Comparison of ENCODE assay signal across 9 cellular contexts in the genomic region with DNA sequence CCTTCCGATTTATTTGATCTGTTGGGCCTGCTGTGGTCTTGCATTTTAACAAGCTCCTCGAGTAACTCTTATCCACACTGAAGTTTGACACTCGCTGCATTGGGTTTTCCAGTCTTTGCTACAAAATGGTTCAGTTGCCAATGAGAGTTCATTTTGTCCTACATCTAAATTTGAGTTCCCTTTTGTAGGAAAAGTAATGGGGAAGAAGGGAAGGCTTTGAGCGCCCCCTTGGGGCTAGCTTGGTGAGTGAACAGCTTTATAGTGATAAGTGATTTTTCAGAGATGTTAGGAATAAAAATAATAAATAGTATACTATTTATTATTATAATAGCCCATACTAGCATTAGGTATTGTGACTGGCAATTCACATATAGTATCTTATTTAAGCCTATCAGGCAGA.
DNase-seq lines count a peak whose midpoint lies in the region; ATAC-seq and TF ChIP-seq lines count a peak whose summit lies in the region.
"Had no signal": no experiment of that assay in that cellular context is flagged by ENCODE, and none has a peak within 500 bp of the region (broad histone marks: within the 10 kb centered on the region; RNA-seq: fewer than 3 reads in every experiment).

No MANE protein-coding gene starts in this region.

- H3K27me3 Mint-ChIP-seq in chondrocyte (ENCODE audit: low read depth) = peaks cover 21% of the 10 kb centered on the region

- peaks cover 8% of the 10 kb centered on the region for H3K4me1 Mint-ChIP-seq in chondrocyte (ENCODE audit: low read depth)

- peak; percentile 29 for TF ChIP-seq CTCF in GM10266 (IDR thresholded peaks at IDR 0.05; ENCODE audit: control insufficient read depth, insufficient read depth, low read depth, missing control alignments)
- TF ChIP-seq CTCF in WI38 (IDR thresholded peaks at IDR 0.05; ENCODE audit: low read depth, low read length) = peak; percentile 60
- TF ChIP-seq CTCF in chondrocyte (IDR thresholded peaks at IDR 0.05) = peak; percentile 88

- peak; percentile 78 for ATAC-seq in left lobe of liver
- no peak for ATAC-seq in GM21576 (IDR thresholded peaks at IDR 0.05; ENCODE audit: unreplicated experiment)

- DNase-seq in GM10266 (ENCODE audit: extremely low spot score) (no peak), NCI-H2029 (lab: John Stamatoyannopoulos, UW) (peak; percentile 15), chondrocyte (ENCODE audit: low spot score) (no peak), left lobe of liver (ENCODE audit: low spot score) (peak; percentile 60), SHP77 treated with DMSO at 0.1 percent for 48 hours (lab: John Stamatoyannopoulos, UW) (no peak)
- peak; percentile 14 to 44 (median 21) for DNase-seq in stimulated activated CD4-positive, alpha-beta T cell treated with anti-CD3 and anti-CD28 coated beads, TNF-alpha, amount 100 ng/mL, for 4 hours (ENCODE audit: low read depth in 3 of 3)

- no peak overlapping the region for H3K4me3 Mint-ChIP-seq in chondrocyte (ENCODE audit: unreplicated experiment)
- H3K4me3 Mint-ChIP-seq: central memory CD8-positive, alpha-beta T cell had no signal

- H3K36me3 Mint-ChIP-seq in chondrocyte (ENCODE audit: low read depth) = peaks cover 1% of the 10 kb centered on the region

- no peak overlapping the region for H3K4me3 ChIP-seq in WI38 (ENCODE audit: low read depth, low read length)

- H3K27ac Mint-ChIP-seq in chondrocyte (ENCODE audit: unreplicated experiment) = no peak overlapping the region

- H3K9me3 Mint-ChIP-seq in chondrocyte (ENCODE audit: low read depth) = peaks cover 6% of the 10 kb centered on the region
- H3K9me3 Mint-ChIP-seq: central memory CD8-positive, alpha-beta T cell had no signal

Comparison
In these comparisons a context has a peak if more than half of its experiments do, and no peak if none do; other contexts are left out.
1. DNase-seq: peak in NCI-H2029 (single experiment), left lobe of liver (single experiment) and stimulated activated CD4-positive, alpha-beta T cell treated with anti-CD3 and anti-CD28 coated beads, TNF-alpha, amount 100 ng/mL, for 4 hours (3 of 3); none in GM10266 (single experiment), chondrocyte (single experiment) and SHP77 treated with DMSO at 0.1 percent for 48 hours (single experiment).
2. CTCF ChIP-seq: peak in every context shown above with its lines; median percentile 88 in chondrocyte; 60 in WI38; 29 in GM10266.